Comparison of ENCODE assay signal across 1 cellular context in the genomic region with DNA sequence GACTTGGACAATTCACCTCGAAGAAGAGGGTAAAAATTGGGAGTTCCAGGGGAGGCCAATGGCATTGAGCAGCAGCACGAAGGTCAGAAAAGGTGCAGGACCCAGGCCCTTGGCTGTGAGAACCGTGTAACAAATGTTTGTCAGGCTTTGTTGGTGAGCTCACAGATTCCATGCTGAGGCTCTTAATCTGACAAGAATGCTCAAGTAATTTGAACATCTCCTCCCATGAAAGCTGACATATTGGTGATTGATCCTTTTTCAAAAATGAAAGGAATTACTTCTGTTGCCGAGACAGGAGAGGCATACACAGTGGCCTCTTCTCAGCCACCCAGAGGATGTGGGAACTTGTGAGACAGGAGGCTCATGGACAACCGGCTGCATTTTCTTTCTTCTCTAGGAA.
TF ChIP-seq lines count a peak whose summit lies in the region.

No MANE protein-coding gene starts in this region.

TF ChIP-seq in GM23338, 12 proteins besides CTCF, POLR2A, EP300 and RAD21 (continued from another document):
- TF ChIP-seq, protein P1, sequence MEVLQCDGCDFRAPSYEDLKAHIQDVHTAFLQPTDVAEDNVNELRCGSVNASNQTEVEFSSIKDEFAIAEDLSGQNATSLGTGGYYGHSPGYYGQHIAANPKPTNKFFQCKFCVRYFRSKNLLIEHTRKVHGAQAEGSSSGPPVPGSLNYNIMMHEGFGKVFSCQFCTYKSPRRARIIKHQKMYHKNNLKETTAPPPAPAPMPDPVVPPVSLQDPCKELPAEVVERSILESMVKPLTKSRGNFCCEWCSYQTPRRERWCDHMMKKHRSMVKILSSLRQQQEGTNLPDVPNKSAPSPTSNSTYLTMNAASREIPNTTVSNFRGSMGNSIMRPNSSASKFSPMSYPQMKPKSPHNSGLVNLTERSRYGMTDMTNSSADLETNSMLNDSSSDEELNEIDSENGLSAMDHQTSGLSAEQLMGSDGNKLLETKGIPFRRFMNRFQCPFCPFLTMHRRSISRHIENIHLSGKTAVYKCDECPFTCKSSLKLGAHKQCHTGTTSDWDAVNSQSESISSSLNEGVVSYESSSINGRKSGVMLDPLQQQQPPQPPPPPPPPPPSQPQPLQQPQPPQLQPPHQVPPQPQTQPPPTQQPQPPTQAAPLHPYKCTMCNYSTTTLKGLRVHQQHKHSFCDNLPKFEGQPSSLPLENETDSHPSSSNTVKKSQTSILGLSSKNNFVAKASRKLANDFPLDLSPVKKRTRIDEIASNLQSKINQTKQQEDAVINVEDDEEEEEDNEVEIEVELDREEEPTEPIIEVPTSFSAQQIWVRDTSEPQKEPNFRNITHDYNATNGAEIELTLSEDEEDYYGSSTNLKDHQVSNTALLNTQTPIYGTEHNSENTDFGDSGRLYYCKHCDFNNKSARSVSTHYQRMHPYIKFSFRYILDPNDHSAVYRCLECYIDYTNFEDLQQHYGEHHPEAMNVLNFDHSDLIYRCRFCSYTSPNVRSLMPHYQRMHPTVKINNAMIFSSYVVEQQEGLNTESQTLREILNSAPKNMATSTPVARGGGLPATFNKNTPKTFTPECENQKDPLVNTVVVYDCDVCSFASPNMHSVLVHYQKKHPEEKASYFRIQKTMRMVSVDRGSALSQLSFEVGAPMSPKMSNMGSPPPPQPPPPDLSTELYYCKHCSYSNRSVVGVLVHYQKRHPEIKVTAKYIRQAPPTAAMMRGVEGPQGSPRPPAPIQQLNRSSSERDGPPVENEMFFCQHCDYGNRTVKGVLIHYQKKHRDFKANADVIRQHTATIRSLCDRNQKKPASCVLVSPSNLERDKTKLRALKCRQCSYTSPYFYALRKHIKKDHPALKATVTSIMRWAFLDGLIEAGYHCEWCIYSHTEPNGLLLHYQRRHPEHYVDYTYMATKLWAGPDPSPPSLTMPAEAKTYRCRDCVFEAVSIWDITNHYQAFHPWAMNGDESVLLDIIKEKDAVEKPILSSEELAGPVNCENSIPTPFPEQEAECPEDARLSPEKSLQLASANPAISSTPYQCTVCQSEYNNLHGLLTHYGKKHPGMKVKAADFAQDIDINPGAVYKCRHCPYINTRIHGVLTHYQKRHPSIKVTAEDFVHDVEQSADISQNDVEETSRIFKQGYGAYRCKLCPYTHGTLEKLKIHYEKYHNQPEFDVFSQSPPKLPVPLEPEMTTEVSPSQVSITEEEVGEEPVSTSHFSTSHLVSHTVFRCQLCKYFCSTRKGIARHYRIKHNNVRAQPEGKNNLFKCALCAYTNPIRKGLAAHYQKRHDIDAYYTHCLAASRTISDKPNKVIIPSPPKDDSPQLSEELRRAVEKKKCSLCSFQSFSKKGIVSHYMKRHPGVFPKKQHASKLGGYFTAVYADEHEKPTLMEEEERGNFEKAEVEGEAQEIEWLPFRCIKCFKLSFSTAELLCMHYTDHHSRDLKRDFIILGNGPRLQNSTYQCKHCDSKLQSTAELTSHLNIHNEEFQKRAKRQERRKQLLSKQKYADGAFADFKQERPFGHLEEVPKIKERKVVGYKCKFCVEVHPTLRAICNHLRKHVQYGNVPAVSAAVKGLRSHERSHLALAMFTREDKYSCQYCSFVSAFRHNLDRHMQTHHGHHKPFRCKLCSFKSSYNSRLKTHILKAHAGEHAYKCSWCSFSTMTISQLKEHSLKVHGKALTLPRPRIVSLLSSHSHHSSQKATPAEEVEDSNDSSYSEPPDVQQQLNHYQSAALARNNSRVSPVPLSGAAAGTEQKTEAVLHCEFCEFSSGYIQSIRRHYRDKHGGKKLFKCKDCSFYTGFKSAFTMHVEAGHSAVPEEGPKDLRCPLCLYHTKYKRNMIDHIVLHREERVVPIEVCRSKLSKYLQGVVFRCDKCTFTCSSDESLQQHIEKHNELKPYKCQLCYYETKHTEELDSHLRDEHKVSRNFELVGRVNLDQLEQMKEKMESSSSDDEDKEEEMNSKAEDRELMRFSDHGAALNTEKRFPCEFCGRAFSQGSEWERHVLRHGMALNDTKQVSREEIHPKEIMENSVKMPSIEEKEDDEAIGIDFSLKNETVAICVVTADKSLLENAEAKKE (CRISPR knock-in tag; IDR thresholded peaks at IDR 0.05): no peak
- TF ChIP-seq ZNF331 (CRISPR knock-in tag; IDR thresholded peaks at IDR 0.05; ENCODE audit: low read depth): no peak
- no peak for TF ChIP-seq NANOG (IDR thresholded peaks at IDR 0.05; ENCODE audit: borderline replicate concordance)
- TF ChIP-seq, protein P2, sequence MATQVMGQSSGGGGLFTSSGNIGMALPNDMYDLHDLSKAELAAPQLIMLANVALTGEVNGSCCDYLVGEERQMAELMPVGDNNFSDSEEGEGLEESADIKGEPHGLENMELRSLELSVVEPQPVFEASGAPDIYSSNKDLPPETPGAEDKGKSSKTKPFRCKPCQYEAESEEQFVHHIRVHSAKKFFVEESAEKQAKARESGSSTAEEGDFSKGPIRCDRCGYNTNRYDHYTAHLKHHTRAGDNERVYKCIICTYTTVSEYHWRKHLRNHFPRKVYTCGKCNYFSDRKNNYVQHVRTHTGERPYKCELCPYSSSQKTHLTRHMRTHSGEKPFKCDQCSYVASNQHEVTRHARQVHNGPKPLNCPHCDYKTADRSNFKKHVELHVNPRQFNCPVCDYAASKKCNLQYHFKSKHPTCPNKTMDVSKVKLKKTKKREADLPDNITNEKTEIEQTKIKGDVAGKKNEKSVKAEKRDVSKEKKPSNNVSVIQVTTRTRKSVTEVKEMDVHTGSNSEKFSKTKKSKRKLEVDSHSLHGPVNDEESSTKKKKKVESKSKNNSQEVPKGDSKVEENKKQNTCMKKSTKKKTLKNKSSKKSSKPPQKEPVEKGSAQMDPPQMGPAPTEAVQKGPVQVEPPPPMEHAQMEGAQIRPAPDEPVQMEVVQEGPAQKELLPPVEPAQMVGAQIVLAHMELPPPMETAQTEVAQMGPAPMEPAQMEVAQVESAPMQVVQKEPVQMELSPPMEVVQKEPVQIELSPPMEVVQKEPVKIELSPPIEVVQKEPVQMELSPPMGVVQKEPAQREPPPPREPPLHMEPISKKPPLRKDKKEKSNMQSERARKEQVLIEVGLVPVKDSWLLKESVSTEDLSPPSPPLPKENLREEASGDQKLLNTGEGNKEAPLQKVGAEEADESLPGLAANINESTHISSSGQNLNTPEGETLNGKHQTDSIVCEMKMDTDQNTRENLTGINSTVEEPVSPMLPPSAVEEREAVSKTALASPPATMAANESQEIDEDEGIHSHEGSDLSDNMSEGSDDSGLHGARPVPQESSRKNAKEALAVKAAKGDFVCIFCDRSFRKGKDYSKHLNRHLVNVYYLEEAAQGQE (IDR thresholded peaks at IDR 0.05; ENCODE audit: unreplicated experiment): no peak
